In genomic region chr12:51950682-51951198, GRCh38 we compare ENCODE assay signal across 8 cellular contexts. TPM values are rescaled to one million over a fixed set of nuclear protein-coding genes. Genes with fewer than 3 reads are reported as not detected.
A peak's percentile ranks its signal among the peaks of the same experiment; 100 is the strongest.
DNase-seq lines count a peak whose midpoint lies in the region; ATAC-seq and TF ChIP-seq lines count a peak whose summit lies in the region.

No MANE protein-coding gene starts in this region.

- H3K27ac Mint-ChIP-seq in chondrocyte (ENCODE audit: unreplicated experiment) (peak overlapping the region; percentile 28), naive B cell (peak overlapping the region; percentile 64 to 94 (median 91))

- H3K4me1 Mint-ChIP-seq in chondrocyte (ENCODE audit: low read depth) (peaks cover 37% of the 10 kb centered on the region), naive B cell (peaks cover 11 to 20% (median 20%) of the 10 kb centered on the region in 3 donors)

- WGBS in HUES64: 2% methylated on average over 5 of the region's 5 CpGs

- H3K36me3 Mint-ChIP-seq in chondrocyte (ENCODE audit: low read depth): peaks cover 2% of the 10 kb centered on the region
- no peaks in the 10 kb centered on the region for H3K36me3 Mint-ChIP-seq in naive B cell

- ATAC-seq in naive B cell (ENCODE audit: low read depth in 2 of 2) (peak; percentile 13 to 16), GM21528 (IDR thresholded peaks at IDR 0.05; ENCODE audit: low FRiP score, unreplicated experiment) (no peak)

- H3K4me3 ChIP-seq in ACC112 (ENCODE audit: low read depth, low read length) (peak overlapping the region; percentile 82), HUES64 (ENCODE audit: low read length) (peak overlapping the region; percentile 66)

- peak overlapping the region; percentile 59; the same call in 1 of the 2 replicates for H3K9ac ChIP-seq in HUES64 (ENCODE audit: low read depth, low read length)

- no peak for TF ChIP-seq CTCF in chondrocyte (IDR thresholded peaks at IDR 0.05)

- H3K27ac ChIP-seq in ACC112 (ENCODE audit: low read depth, low read length): no peak overlapping the region
- no peak overlapping the region for H3K27ac ChIP-seq in HUES64 (ENCODE audit: low read depth, low read length)

- peaks cover 19% of the 10 kb centered on the region for H3K4me1 ChIP-seq in ACC112 (ENCODE audit: control insufficient read depth, insufficient read depth, low read length, unreplicated experiment)
- H3K4me1 ChIP-seq in HUES64 (ENCODE audit: insufficient read depth, low read length): peaks cover 5% of the 10 kb centered on the region; the same call in 1 of the 2 replicates

- H3K9me3 Mint-ChIP-seq in chondrocyte (ENCODE audit: low read depth) (no peaks in the 10 kb centered on the region), naive B cell (peaks cover 0 to 7% (median 0%) of the 10 kb centered on the region in 7 donors)

- H3K27me3 ChIP-seq in ACC112 (ENCODE audit: insufficient read depth, low read length) (peaks cover 5% of the 10 kb centered on the region; the same call in 1 of the 2 replicates), HUES64 (ENCODE audit: insufficient read depth, low read length) (peaks cover 61% of the 10 kb centered on the region)

- H2AFZ ChIP-seq in ACC112 (ENCODE audit: low read length, unreplicated experiment): peak overlapping the region; percentile 87

- H3K9me3 ChIP-seq in HUES64 (ENCODE audit: insufficient read depth, low read depth, low read length): no peaks in the 10 kb centered on the region

- H3K36me3 ChIP-seq in ACC112 (ENCODE audit: insufficient read depth, low read length): no peaks in the 10 kb centered on the region
- no peaks in the 10 kb centered on the region for H3K36me3 ChIP-seq in HUES64 (ENCODE audit: insufficient read depth, low read length)

- DNase-seq in chondrocyte (ENCODE audit: low spot score) (no peak), naive B cell (no peak), NK-92 (lab: John Stamatoyannopoulos, UW; ENCODE audit: unreplicated experiment) (no peak), C1 segment of cervical spinal cord (lab: John Stamatoyannopoulos, UW) (no peak), NCI-H2029 (lab: John Stamatoyannopoulos, UW) (no peak)

- H3K4me3 Mint-ChIP-seq in chondrocyte (ENCODE audit: unreplicated experiment): peak overlapping the region; percentile 90
- peak overlapping the region; percentile 93 to 98 (median 97) for H3K4me3 Mint-ChIP-seq in naive B cell

- H3K27me3 Mint-ChIP-seq in chondrocyte (ENCODE audit: low read depth) (peaks cover 4% of the 10 kb centered on the region), naive B cell (peaks cover 14 to 32% (median 18%) of the 10 kb centered on the region in 3 donors)

- H3K79me2 ChIP-seq in ACC112 (ENCODE audit: control insufficient read depth, insufficient read depth, low read length, unreplicated experiment): peaks cover 41% of the 10 kb centered on the region

RNA-seq across cellular contexts. Expression of gene ACVR1B, which starts 0.8 kb away (rescaled TPM):
- polyA plus RNA-seq in HUES64 (2013, experiment 1 of 2): 11.8 TPM
- 14.5 TPM for polyA plus RNA-seq in HUES64 (2013, experiment 2 of 2)
- 9.9 to 10.6 TPM (median 10.0 TPM) in 3 replicates for total RNA-seq in chondrocyte
- 1 to 10 TPM in 1 of 6 donors, under 1 TPM in 4, not detected in 1; 0.43 to 1.1 (median 0.51) TPM for polyA plus RNA-seq in naive B cell (ENCODE audit: low read depth in 6 of 6)

RNA-seq across cellular contexts. Expression of gene ACVRL1, which starts 43.4 kb away (rescaled TPM):
- polyA plus RNA-seq in HUES64 (2013, experiment 1 of 2): 0.30 TPM
- polyA plus RNA-seq in HUES64 (2013, experiment 2 of 2): 1.3 TPM
- total RNA-seq in chondrocyte: 0.36 to 0.60 TPM in 2 of 3 replicates, not detected in the other
- polyA plus RNA-seq in naive B cell (ENCODE audit: low read depth in 6 of 6): not detected

RNA-seq across cellular contexts. Expression of gene TAMALIN, which starts 56.0 kb away (rescaled TPM):
- 3.0 TPM for polyA plus RNA-seq in HUES64 (2013, experiment 1 of 2)
- 3.4 TPM for polyA plus RNA-seq in HUES64 (2013, experiment 2 of 2)
- total RNA-seq in chondrocyte: 11.1 to 15.7 TPM (median 13.7 TPM) in 3 replicates
- 10 to 100 TPM in 5 of 6 donors, 1 to 10 TPM in 1; 2.9 to 28.7 (median 16.9) TPM for polyA plus RNA-seq in naive B cell (ENCODE audit: low read depth in 6 of 6)
